Comparison of ENCODE assay signal across 8 cellular contexts in the genomic region with DNA sequence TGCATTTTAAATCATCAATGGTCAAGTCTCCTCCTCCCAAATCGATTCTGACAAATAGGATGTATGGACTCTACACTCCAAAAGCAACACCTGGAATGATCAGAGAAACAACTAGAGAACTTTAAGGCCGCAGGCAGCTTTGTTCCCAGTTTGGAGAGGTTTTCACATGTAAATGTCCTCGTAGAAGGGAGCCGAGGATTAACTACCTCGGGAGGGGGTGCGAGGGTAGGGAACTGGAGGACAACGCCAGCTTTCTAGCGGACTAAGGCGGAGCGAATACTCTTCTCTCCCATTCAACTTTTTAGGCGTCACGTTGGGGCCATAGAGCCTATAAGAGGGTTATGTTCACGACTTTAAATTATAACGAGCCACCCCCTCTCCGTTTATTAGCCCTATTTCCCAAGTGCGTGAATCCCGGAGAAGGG. TPM values are rescaled to one million over a fixed set of nuclear protein-coding genes. Genes with fewer than 3 reads are reported as not detected.
DNase-seq lines count a peak whose midpoint lies in the region; ATAC-seq, FAIRE-seq and TF ChIP-seq lines count a peak whose summit lies in the region.

No MANE protein-coding gene starts in this region.

- BruUV-seq in GM12878 (replicated peaks; lab: Mats Ljungman, UMichigan) = no TSS peak

- dilution Hi-C loops in keratinocyte (cut with MboI; ENCODE audit: extremely low pct_ligation_motif_present, low sequenced_read_pairs) = no loop called here

- H3K27ac ChIP-seq in GM12878 (ENCODE audit: control insufficient read depth, insufficient read depth) (peak overlapping the region; percentile 77), keratinocyte (ENCODE audit: control insufficient read depth, insufficient read depth, low read length) (peak overlapping the region; percentile 65), stomach smooth muscle (ENCODE audit: low read length) (peak overlapping the region; percentile 87)

- H3K9ac ChIP-seq in GM12878 (ENCODE audit: control insufficient read depth, insufficient read depth, low read length) = peak overlapping the region; percentile 83
- peak overlapping the region; percentile 92 for H3K9ac ChIP-seq in keratinocyte (ENCODE audit: control insufficient read depth, extremely low read depth, insufficient read depth, low read length)
- H3K9ac ChIP-seq in stomach smooth muscle (ENCODE audit: low read length in 2 of 2) = peak overlapping the region; percentile 79 to 82

- intact Hi-C loops in GM12878 (cut with micrococcal nuclease; ENCODE audit: unreplicated experiment) = no loop called here

- H4K20me1 ChIP-seq in GM12878 (ENCODE audit: control insufficient read depth, insufficient read depth) (peaks cover 6% of the 10 kb centered on the region; the same call in 1 of the 2 replicates), keratinocyte (ENCODE audit: control insufficient read depth, extremely low read depth, insufficient read depth, low read length) (peaks cover 26% of the 10 kb centered on the region)

- TF ChIP-seq CTCF in GM12878 (IDR thresholded peaks at IDR 0.05 in 2 of 3, conservative IDR thresholded peaks at IDR 0.05 in 1 of 3; ENCODE audit: control insufficient read depth in 2 of 3, extremely low read depth in 1 of 3, insufficient read depth in 1 of 3, low read depth in 3 of 3, low read length in 3 of 3) (no peak), keratinocyte (optimal IDR thresholded peaks at IDR 0.05 in 1 of 3, IDR thresholded peaks at IDR 0.05 in 1 of 3, conservative IDR thresholded peaks at IDR 0.05 in 1 of 3; ENCODE audit: extremely low read depth in 1 of 3, insufficient read depth in 2 of 3, low read length in 3 of 3) (no peak)

- WGBS in GM12878 (ENCODE audit: insufficient coverage, insufficient replicate concordance, low lambda C conversion rate, missing lambda C conversion rate) = under 1% methylated on average over 17 of the region's 17 CpGs

- H3K79me2 ChIP-seq in GM12878 (ENCODE audit: control insufficient read depth, insufficient read depth, low read length) (peaks cover 67% of the 10 kb centered on the region), keratinocyte (ENCODE audit: control insufficient read depth, insufficient read depth, low read length) (peaks cover 58% of the 10 kb centered on the region)

- no peak overlapping the region for H2AFZ ChIP-seq in GM12878 (ENCODE audit: control insufficient read depth, low read depth, low read length)
- H2AFZ ChIP-seq in keratinocyte (ENCODE audit: control insufficient read depth, low read length) = no peak overlapping the region

- TF ChIP-seq RAD21 in GM12878 (IDR thresholded peaks at IDR 0.05; ENCODE audit: insufficient read depth, low read depth, low read length) = no peak

- DNase-seq in NCI-H1092 treated with DMSO at 0.1 percent for 48 hours (lab: John Stamatoyannopoulos, UW) = peak; percentile 8
- DNase-seq in NCI-H1092 (lab: John Stamatoyannopoulos, UW) = no peak
- peak; percentile 58 for DNase-seq in M059J (ENCODE audit: low read depth)
- no peak for DNase-seq in GM12878 (ENCODE audit: low read depth, low spot score)
- DNase-seq in keratinocyte (ENCODE audit: low read depth, low spot score) = no peak
- DNase-seq in hippocampal formation (lab: John Stamatoyannopoulos, UW) = no peak
- DNase-seq in activated CD4-positive, CD25-positive, alpha-beta regulatory T cell treated with anti-CD3 and anti-CD28 coated beads, Interleukin-2, amount 50 U/mL, for 72 hours = no peak

- H3K4me1 ChIP-seq in GM12878 (ENCODE audit: control insufficient read depth, insufficient read depth, low read length) (peaks cover 24% of the 10 kb centered on the region), keratinocyte (ENCODE audit: control insufficient read depth, extremely low read depth, insufficient read depth, low read length) (peaks cover 26% of the 10 kb centered on the region), stomach smooth muscle (ENCODE audit: control insufficient read depth, insufficient read depth, low read length) (peaks cover 22% of the 10 kb centered on the region)

- CTCF ChIA-PET in GM12878 (lab: Yijun Ruan, JAX) = no interaction called here

- TF ChIP-seq POLR2A in GM12878 (IDR thresholded peaks at IDR 0.05; ENCODE audit: low read depth, low read length) = no peak

- TF ChIP-seq EP300 in GM12878 (IDR thresholded peaks at IDR 0.05; ENCODE audit: borderline replicate concordance in 1 of 2, control insufficient read depth in 1 of 2, low read depth in 2 of 2, low read length in 2 of 2) = no peak

- peak; percentile 6 for ATAC-seq in GM12878

- peak overlapping the region; percentile 88 for H3K4me2 ChIP-seq in GM12878 (ENCODE audit: control insufficient read depth, insufficient read depth)
- peak overlapping the region; percentile 94 for H3K4me2 ChIP-seq in keratinocyte (ENCODE audit: control insufficient read depth, extremely low read depth, insufficient read depth, low read depth, low read length)

- H3K36me3 ChIP-seq in GM12878 (ENCODE audit: control insufficient read depth in 2 of 2, insufficient read depth in 2 of 2, low read length in 1 of 2) (peaks cover 1 to 2% of the 10 kb centered on the region in 2 experiments; a peak in 2 of 4 replicates), keratinocyte (ENCODE audit: control insufficient read depth in 2 of 2, extremely low read depth in 1 of 2, insufficient read depth in 2 of 2, low read length in 2 of 2) (no peaks in the 10 kb centered on the region), stomach smooth muscle (ENCODE audit: control insufficient read depth in 2 of 2, insufficient read depth in 2 of 2, low read length in 2 of 2) (no peaks in the 10 kb centered on the region)

- POLR2A ChIA-PET in GM12878 (lab: Charles Lee) = no interaction called here

- SMC1A ChIA-PET in GM12878 (lab: Charles Lee; ENCODE audit: uncharacterized antibody, unreplicated experiment) = interaction anchor here (1.0 kb wide), 1 partner anchor 42 kb away, joined by 3 read pairs; no protein-coding TSS in a partner anchor

- in situ Hi-C loops in GM12878 (cut with MboI) = no loop called here

- H3K9me3 ChIP-seq in GM12878 (replicated peaks; ENCODE audit: control insufficient read depth, insufficient read depth, low read length) = no peaks in the 10 kb centered on the region; the same call in 2 of the 3 replicates
- H3K9me3 ChIP-seq in keratinocyte (ENCODE audit: control insufficient read depth, low read depth, low read length) = no peaks in the 10 kb centered on the region
- no peaks in the 10 kb centered on the region for H3K9me3 ChIP-seq in stomach smooth muscle (ENCODE audit: control insufficient read depth in 2 of 2, low read length in 2 of 2)

- H3K4me3 ChIP-seq in GM12878 (peak overlapping the region; percentile 94), keratinocyte (ENCODE audit: control insufficient read depth in 2 of 3, extremely low read depth in 1 of 3, insufficient read depth in 2 of 3, low read depth in 1 of 3, low read length in 3 of 3) (peak overlapping the region; percentile 83 to 95 (median 94)), stomach smooth muscle (ENCODE audit: low read length in 2 of 2) (peak overlapping the region; percentile 74 to 83)

- H3K27me3 ChIP-seq in GM12878 (replicated peaks in 1 of 2; ENCODE audit: control insufficient read depth in 2 of 2, insufficient read depth in 2 of 2, low read length in 1 of 2) (no peaks in the 10 kb centered on the region), keratinocyte (ENCODE audit: control insufficient read depth, extremely low read depth, insufficient read depth, low read length) (no peaks in the 10 kb centered on the region), stomach smooth muscle (ENCODE audit: control insufficient read depth in 1 of 2, insufficient read depth in 2 of 2, low read length in 2 of 2) (no peaks in the 10 kb centered on the region)

- RAD21 ChIA-PET in GM12878 (lab: Charles Lee; ENCODE audit: unreplicated experiment) = no interaction called here

- peaks cover 2% of the 10 kb centered on the region for H3K9me1 ChIP-seq in keratinocyte (ENCODE audit: control insufficient read depth, extremely low read depth, insufficient read depth, low read length)

- FAIRE-seq in GM12878 (lab: Jason Lieb, UNC) (no peak), keratinocyte (lab: Jason Lieb, UNC) (peak; percentile 66)

RNA-seq across cellular contexts. Expression of a gene that starts 1.2 kb away (rescaled TPM):
- total RNA-seq in M059J (2014; rRNA removed; shearing (Covaris generic)) = 6.1 and 8.4 TPM in 2 replicates
- 82.4 and 89.4 TPM in 2 replicates for total RNA-seq in GM12878 (2013; cell fraction: nucleolus; rRNA removed)
- 7.8 and 12.0 TPM in 2 replicates for total RNA-seq in GM12878 (2014; rRNA removed)
- total RNA-seq in GM12878 (2014; rRNA removed; fragmentation: Illumina TruSeq; extraction: Trizol) = 11.2 and 12.0 TPM in 2 replicates
- total RNA-seq in GM12878 (2021) = 44.8 and 49.3 TPM in 2 replicates
- polyA plus RNA-seq in GM12878 (2011; ENCODE audit: low read depth) = 14.9 TPM
- 14.5 TPM in 2 replicates for polyA plus RNA-seq in GM12878 (2011; rRNA removed)
- polyA plus RNA-seq in GM12878 (2011; cell fraction: cytosol; rRNA removed) = 10.0 and 15.1 TPM in 2 replicates
- 44.6 and 54.9 TPM in 2 replicates for polyA plus RNA-seq in GM12878 (2011; cell fraction: nucleus; rRNA removed)
- polyA plus RNA-seq in GM12878 (2012) = 19.6 and 23.9 TPM in 2 replicates
- polyA plus RNA-seq in GM12878 (2014; fragmentation: Illumina TruSeq; extraction: Trizol) = 34.7 and 39.1 TPM in 2 replicates
- 1 to 10 TPM; 4.3 to 4.6 TPM for polyA plus RNA-seq in GM12878 (2014; fragmentation: Nextera tagmentation; extraction: Ambion mirVana)
- 17.4 and 22.8 TPM in 2 replicates for polyA plus RNA-seq in GM12878 (2014; rRNA removed)
- 10 to 100 TPM; 39.7 to 42.3 TPM for polyA plus RNA-seq in GM12878 (2016; fragmentation: Nextera tagmentation; extraction: Ambion mirVana)
- 24.1 and 27.7 TPM in 2 replicates for polyA minus RNA-seq in GM12878 (2011; rRNA and poly(A)+ RNA removed)
- 10.6 and 10.8 TPM in 2 replicates for polyA minus RNA-seq in GM12878 (2011; cell fraction: cytosol; rRNA and poly(A)+ RNA removed)
- polyA minus RNA-seq in GM12878 (2011; cell fraction: nucleus; rRNA and poly(A)+ RNA removed) = 43.5 and 72.9 TPM in 2 replicates
- polyA plus RNA-seq in keratinocyte = 3.7 to 9.9 TPM (median 7.5 TPM) in 3 replicates
- 11.9 TPM for polyA plus RNA-seq in keratinocyte (2011; ENCODE audit: low read depth)
- polyA plus RNA-seq in keratinocyte (2011; cell fraction: cytosol; rRNA removed) = 7.1 and 7.7 TPM in 2 replicates
- 31.8 and 33.1 TPM in 2 replicates for polyA plus RNA-seq in keratinocyte (2011; cell fraction: nucleus; rRNA removed)
- polyA plus RNA-seq in keratinocyte (2012; ENCODE audit: low replicate concordance) = 14.3 and 15.6 TPM in 2 replicates
- polyA minus RNA-seq in keratinocyte = 8.6 to 24.9 TPM (median 16.1 TPM) in 3 replicates
- polyA minus RNA-seq in keratinocyte (2011; cell fraction: cytosol; rRNA and poly(A)+ RNA removed) = 5.9 TPM
- 18.4 and 30.9 TPM in 2 replicates for polyA minus RNA-seq in keratinocyte (2011; cell fraction: nucleus; rRNA and poly(A)+ RNA removed)

Comparison
In these comparisons a context has a peak if more than half of its experiments do, and no peak if none do; other contexts are left out.
1. DNase-seq: peak in NCI-H1092 treated with DMSO at 0.1 percent for 48 hours (single experiment) and M059J (single experiment); none in NCI-H1092 (single experiment), GM12878 (single experiment), keratinocyte (single experiment), hippocampal formation (0 of 2) and activated CD4-positive, CD25-positive, alpha-beta regulatory T cell treated with anti-CD3 and anti-CD28 coated beads, Interleukin-2, amount 50 U/mL, for 72 hours (single experiment).
2. Peak in every context shown above with its lines, with median percentiles within 50 percentile points of each other: H3K27ac ChIP-seq, H3K4me3 ChIP-seq and H3K9ac ChIP-seq.